ENCODE assay signal across 29 cellular contexts in the genomic region with DNA sequence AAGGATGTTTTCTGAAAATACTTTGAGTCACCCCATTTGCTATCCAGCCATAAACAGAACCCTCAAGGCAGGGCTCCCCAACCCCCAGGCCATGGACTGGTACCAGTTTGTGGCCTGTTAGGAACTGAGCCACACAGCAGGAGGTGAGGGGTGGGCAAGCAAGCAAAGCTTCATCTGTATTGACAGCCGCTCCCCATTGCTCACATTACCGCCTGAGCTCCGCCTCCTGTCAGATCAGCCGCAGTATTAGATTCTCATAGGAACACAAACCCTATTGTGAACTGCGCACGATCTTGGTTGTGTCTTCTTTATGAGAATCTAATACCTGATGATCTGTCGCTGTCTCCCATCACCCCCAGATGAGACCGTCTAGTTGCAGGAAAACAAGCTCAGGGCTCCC.
"Had no signal": no experiment of that assay in that cellular context is flagged by ENCODE, and none has a peak within 500 bp of the region (broad histone marks: within the 10 kb centered on the region; RNA-seq: fewer than 3 reads in every experiment).

No MANE protein-coding gene starts in this region.

- FAIRE-seq: urothelium cell line had no signal

- H3K36me3 ChIP-seq: stomach, suprapubic skin, thoracic aorta, thyroid gland, tibial artery, tibial nerve, transverse colon, upper lobe of left lung, upper lobe of right lung, uterus, vagina had no signal

- H3K27me3 Mint-ChIP-seq: stimulated activated memory B cell treated with anti-CD40 and anti-IgM and Interleukin-4, amounts not matched to agents 10 μg/mL and 1 μg/mL and 100 μg/mL, for 72 hours; stimulated activated naive B cell treated with anti-CD40 and anti-IgM and Interleukin-4, amounts not matched to agents 10 μg/mL and 1 μg/mL and 100 μg/mL, for 72 hours; stimulated activated naive CD8-positive, alpha-beta T cell treated with anti-CD3 and anti-CD28 coated beads, Interleukin-15, amount 100 ng/mL, for 72 hours; stimulated activated naive CD8-positive, alpha-beta T cell treated with anti-CD3 and anti-CD28 coated beads, Interleukin-15, Interleukin-2, amounts not matched to agents 100 ng/mL and 50 ng/mL, for 24 hours; type B pancreatic cell had no signal

- H3K27ac Mint-ChIP-seq: stimulated activated effector memory CD8-positive, alpha-beta T cell treated with anti-CD3 and anti-CD28 coated beads, Interleukin-12 subunit alpha, Interleukin-12 subunit beta, amount 100 ng/mL, for 72 hours; stimulated activated memory B cell treated with anti-CD40 and anti-IgM and Interleukin-4, amounts not matched to agents 10 μg/mL and 1 μg/mL and 100 μg/mL, for 72 hours; stimulated activated naive B cell treated with anti-CD40 and anti-IgM and Interleukin-4, amounts not matched to agents 10 μg/mL and 1 μg/mL and 100 μg/mL, for 72 hours; stimulated activated naive CD8-positive, alpha-beta T cell treated with anti-CD3 and anti-CD28 coated beads, Interleukin-15, amount 100 ng/mL, for 72 hours; stimulated activated naive CD8-positive, alpha-beta T cell treated with anti-CD3 and anti-CD28 coated beads, Interleukin-15, Interleukin-2, amounts not matched to agents 100 ng/mL and 50 ng/mL, for 24 hours; type B pancreatic cell had no signal

- H3K4me3 Mint-ChIP-seq: stimulated activated effector memory CD8-positive, alpha-beta T cell treated with anti-CD3 and anti-CD28 coated beads, Interleukin-12 subunit alpha, Interleukin-12 subunit beta, amount 100 ng/mL, for 72 hours; stimulated activated memory B cell treated with anti-CD40 and anti-IgM and Interleukin-4, amounts not matched to agents 10 μg/mL and 1 μg/mL and 100 μg/mL, for 72 hours; stimulated activated naive B cell treated with anti-CD40 and anti-IgM and Interleukin-4, amounts not matched to agents 10 μg/mL and 1 μg/mL and 100 μg/mL, for 72 hours; stimulated activated naive CD8-positive, alpha-beta T cell treated with anti-CD3 and anti-CD28 coated beads, Interleukin-15, amount 100 ng/mL, for 72 hours; stimulated activated naive CD8-positive, alpha-beta T cell treated with anti-CD3 and anti-CD28 coated beads, Interleukin-15, Interleukin-2, amounts not matched to agents 100 ng/mL and 50 ng/mL, for 24 hours; type B pancreatic cell had no signal

- H3K9me3 ChIP-seq: stomach, suprapubic skin, testis, thoracic aorta, thyroid gland, tibial artery, tibial nerve, transverse colon, upper lobe of left lung, upper lobe of right lung, uterus, vagina had no signal

- H3K4me1 ChIP-seq: stomach, suprapubic skin, testis, thyroid gland, tibial artery, tibial nerve, transverse colon, upper lobe of left lung, upper lobe of right lung, uterus, vagina had no signal

- H3K4me3 ChIP-seq: stomach, suprapubic skin, testis, thoracic aorta, thyroid gland, tibial artery, tibial nerve, transverse colon, upper lobe of left lung, upper lobe of right lung, uterus, vagina had no signal

- H3K4me1 Mint-ChIP-seq: stimulated activated effector memory CD8-positive, alpha-beta T cell treated with anti-CD3 and anti-CD28 coated beads, Interleukin-12 subunit alpha, Interleukin-12 subunit beta, amount 100 ng/mL, for 72 hours; stimulated activated memory B cell treated with anti-CD40 and anti-IgM and Interleukin-4, amounts not matched to agents 10 μg/mL and 1 μg/mL and 100 μg/mL, for 72 hours; stimulated activated naive B cell treated with anti-CD40 and anti-IgM and Interleukin-4, amounts not matched to agents 10 μg/mL and 1 μg/mL and 100 μg/mL, for 72 hours; stimulated activated naive CD8-positive, alpha-beta T cell treated with anti-CD3 and anti-CD28 coated beads, Interleukin-15, amount 100 ng/mL, for 72 hours had no signal

- H3K27ac ChIP-seq: stomach, suprapubic skin, testis, thoracic aorta, thyroid gland, tibial artery, tibial nerve, transverse colon, upper lobe of left lung, upper lobe of right lung, uterus, vagina had no signal

- H3K36me3 Mint-ChIP-seq: stimulated activated effector memory CD8-positive, alpha-beta T cell treated with anti-CD3 and anti-CD28 coated beads, Interleukin-12 subunit alpha, Interleukin-12 subunit beta, amount 100 ng/mL, for 72 hours; stimulated activated memory B cell treated with anti-CD40 and anti-IgM and Interleukin-4, amounts not matched to agents 10 μg/mL and 1 μg/mL and 100 μg/mL, for 72 hours; stimulated activated naive B cell treated with anti-CD40 and anti-IgM and Interleukin-4, amounts not matched to agents 10 μg/mL and 1 μg/mL and 100 μg/mL, for 72 hours; type B pancreatic cell had no signal

- H3K9me3 Mint-ChIP-seq: stimulated activated effector memory CD8-positive, alpha-beta T cell treated with anti-CD3 and anti-CD28 coated beads, Interleukin-12 subunit alpha, Interleukin-12 subunit beta, amount 100 ng/mL, for 72 hours; stimulated activated memory B cell treated with anti-CD40 and anti-IgM and Interleukin-4, amounts not matched to agents 10 μg/mL and 1 μg/mL and 100 μg/mL, for 72 hours; stimulated activated naive CD8-positive, alpha-beta T cell treated with anti-CD3 and anti-CD28 coated beads, Interleukin-15, amount 100 ng/mL, for 72 hours; stimulated activated naive CD8-positive, alpha-beta T cell treated with anti-CD3 and anti-CD28 coated beads, Interleukin-15, Interleukin-2, amounts not matched to agents 100 ng/mL and 50 ng/mL, for 24 hours; type B pancreatic cell had no signal

- DNase-seq: stimulated activated CD4-positive, alpha-beta T cell treated with anti-CD3 and anti-CD28 coated beads, Interleukin-2, amount 100 ng/mL, for 48 hours; stimulated activated CD4-positive, alpha-beta T cell treated with anti-CD3 and anti-CD28 coated beads, Interleukin-4, amount 100 ng/mL, for 1 hour; stimulated activated CD4-positive, alpha-beta T cell treated with anti-CD3 and anti-CD28 coated beads, Interleukin-4, amount 100 ng/mL, for 24 hours; stimulated activated CD4-positive, alpha-beta T cell treated with anti-CD3 and anti-CD28 coated beads, Interleukin-4, amount 100 ng/mL, for 4 hours; stimulated activated CD8-positive, alpha-beta memory T cell treated with anti-CD3 and anti-CD28 coated beads, Interleukin-4, amount 100 ng/mL, for 48 hours; stimulated activated naive B cell treated with anti-CD40 and anti-IgM and Interleukin-4, amounts not matched to agents 10 μg/mL and 1 μg/mL and 100 μg/mL, for 72 hours; stimulated activated naive CD4-positive, alpha-beta T cell; stimulated activated naive CD4-positive, alpha-beta T cell treated with Interleukin-2 at 50 U/mL for 16 hours; stimulated activated naive CD8-positive, alpha-beta T cell treated with anti-CD3 and anti-CD28 coated beads, Interleukin-15, amount 100 ng/mL, for 72 hours; stimulated activated naive CD8-positive, alpha-beta T cell treated with anti-CD3 and anti-CD28 coated beads, Interleukin-15, Interleukin-2, amounts not matched to agents 100 U/mL and 50 U/mL, for 24 hours; stomach; substantia nigra; testis; thyroid gland; tibial artery; transverse colon; trophoblast cell; upper lobe of left lung; upper lobe of right lung; uterus had no signal
